2 cellular contexts compared by ENCODE assay signal in the genomic region with DNA sequence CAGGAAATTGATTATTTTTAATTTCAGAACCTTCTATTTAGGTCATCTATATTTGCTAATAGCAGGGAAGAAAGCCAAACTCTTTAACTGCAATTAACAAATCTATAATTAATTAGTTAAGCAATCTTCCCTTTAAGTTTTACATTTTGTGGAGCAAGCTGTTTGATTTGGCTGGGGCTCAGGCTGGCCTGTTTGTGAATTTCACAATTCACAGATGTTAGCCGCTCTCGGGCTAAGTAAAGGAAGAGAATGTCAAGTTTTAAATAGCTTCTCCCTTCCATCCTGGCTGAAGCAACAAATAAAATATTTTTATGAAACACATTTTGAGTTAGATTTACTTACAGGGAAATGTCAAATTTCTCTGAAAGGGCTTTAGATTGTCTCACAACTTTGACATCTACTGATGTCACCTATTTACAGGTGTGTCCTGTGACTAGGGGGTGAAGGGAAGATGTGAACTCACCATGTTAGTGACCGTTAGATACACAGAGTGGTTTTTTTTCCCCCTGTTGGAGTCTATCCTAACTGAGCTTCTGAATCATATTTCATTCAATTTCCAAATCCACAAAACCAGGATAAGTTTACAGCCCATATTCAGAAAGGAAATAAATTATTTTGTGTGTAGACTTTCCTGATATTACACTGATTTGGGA.
A peak's percentile ranks its signal among the peaks of the same experiment; 100 is the strongest.
TF ChIP-seq lines count a peak whose summit lies in the region.

No MANE protein-coding gene starts in this region.

TF ChIP-seq in liver, 16 proteins besides CTCF, POLR2A, EP300 and RAD21 (continued from another document):
- TF ChIP-seq, protein P1, sequence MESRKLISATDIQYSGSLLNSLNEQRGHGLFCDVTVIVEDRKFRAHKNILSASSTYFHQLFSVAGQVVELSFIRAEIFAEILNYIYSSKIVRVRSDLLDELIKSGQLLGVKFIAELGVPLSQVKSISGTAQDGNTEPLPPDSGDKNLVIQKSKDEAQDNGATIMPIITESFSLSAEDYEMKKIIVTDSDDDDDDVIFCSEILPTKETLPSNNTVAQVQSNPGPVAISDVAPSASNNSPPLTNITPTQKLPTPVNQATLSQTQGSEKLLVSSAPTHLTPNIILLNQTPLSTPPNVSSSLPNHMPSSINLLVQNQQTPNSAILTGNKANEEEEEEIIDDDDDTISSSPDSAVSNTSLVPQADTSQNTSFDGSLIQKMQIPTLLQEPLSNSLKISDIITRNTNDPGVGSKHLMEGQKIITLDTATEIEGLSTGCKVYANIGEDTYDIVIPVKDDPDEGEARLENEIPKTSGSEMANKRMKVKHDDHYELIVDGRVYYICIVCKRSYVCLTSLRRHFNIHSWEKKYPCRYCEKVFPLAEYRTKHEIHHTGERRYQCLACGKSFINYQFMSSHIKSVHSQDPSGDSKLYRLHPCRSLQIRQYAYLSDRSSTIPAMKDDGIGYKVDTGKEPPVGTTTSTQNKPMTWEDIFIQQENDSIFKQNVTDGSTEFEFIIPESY (IDR thresholded peaks at IDR 0.05), result no peak
- TF ChIP-seq FOXA1 (IDR thresholded peaks at IDR 0.05) (no peak), JUND (IDR thresholded peaks at IDR 0.05) (no peak), EGR1 (IDR thresholded peaks at IDR 0.05; ENCODE audit: low read depth in 2 of 2) (no peak), HNF4A (conservative IDR thresholded peaks at IDR 0.05) (peak; percentile 49 to 56), SP1 (IDR thresholded peaks at IDR 0.05) (peak; percentile 35), TAF1 (conservative IDR thresholded peaks at IDR 0.05) (no peak), HNF4G (IDR thresholded peaks at IDR 0.05) (no peak), NR2F2 (IDR thresholded peaks at IDR 0.05) (no peak), RXRA (IDR thresholded peaks at IDR 0.05) (peak; percentile 14 to 49), FOXA2 (IDR thresholded peaks at IDR 0.05) (peak; percentile 19), GABPA (IDR thresholded peaks at IDR 0.05 in 1 of 2, conservative IDR thresholded peaks at IDR 0.05 in 1 of 2) (no peak)
- TF ChIP-seq, protein P2, sequence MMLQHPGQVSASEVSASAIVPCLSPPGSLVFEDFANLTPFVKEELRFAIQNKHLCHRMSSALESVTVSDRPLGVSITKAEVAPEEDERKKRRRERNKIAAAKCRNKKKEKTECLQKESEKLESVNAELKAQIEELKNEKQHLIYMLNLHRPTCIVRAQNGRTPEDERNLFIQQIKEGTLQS (IDR thresholded peaks at IDR 0.05), result no peak
- TF ChIP-seq, protein P3, sequence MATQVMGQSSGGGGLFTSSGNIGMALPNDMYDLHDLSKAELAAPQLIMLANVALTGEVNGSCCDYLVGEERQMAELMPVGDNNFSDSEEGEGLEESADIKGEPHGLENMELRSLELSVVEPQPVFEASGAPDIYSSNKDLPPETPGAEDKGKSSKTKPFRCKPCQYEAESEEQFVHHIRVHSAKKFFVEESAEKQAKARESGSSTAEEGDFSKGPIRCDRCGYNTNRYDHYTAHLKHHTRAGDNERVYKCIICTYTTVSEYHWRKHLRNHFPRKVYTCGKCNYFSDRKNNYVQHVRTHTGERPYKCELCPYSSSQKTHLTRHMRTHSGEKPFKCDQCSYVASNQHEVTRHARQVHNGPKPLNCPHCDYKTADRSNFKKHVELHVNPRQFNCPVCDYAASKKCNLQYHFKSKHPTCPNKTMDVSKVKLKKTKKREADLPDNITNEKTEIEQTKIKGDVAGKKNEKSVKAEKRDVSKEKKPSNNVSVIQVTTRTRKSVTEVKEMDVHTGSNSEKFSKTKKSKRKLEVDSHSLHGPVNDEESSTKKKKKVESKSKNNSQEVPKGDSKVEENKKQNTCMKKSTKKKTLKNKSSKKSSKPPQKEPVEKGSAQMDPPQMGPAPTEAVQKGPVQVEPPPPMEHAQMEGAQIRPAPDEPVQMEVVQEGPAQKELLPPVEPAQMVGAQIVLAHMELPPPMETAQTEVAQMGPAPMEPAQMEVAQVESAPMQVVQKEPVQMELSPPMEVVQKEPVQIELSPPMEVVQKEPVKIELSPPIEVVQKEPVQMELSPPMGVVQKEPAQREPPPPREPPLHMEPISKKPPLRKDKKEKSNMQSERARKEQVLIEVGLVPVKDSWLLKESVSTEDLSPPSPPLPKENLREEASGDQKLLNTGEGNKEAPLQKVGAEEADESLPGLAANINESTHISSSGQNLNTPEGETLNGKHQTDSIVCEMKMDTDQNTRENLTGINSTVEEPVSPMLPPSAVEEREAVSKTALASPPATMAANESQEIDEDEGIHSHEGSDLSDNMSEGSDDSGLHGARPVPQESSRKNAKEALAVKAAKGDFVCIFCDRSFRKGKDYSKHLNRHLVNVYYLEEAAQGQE (IDR thresholded peaks at IDR 0.05), result no peak
- TF ChIP-seq, protein P4, sequence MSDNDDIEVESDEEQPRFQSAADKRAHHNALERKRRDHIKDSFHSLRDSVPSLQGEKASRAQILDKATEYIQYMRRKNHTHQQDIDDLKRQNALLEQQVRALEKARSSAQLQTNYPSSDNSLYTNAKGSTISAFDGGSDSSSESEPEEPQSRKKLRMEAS (IDR thresholded peaks at IDR 0.05), result no peak
TF ChIP-seq in liver: peak in this region for 5.

TF ChIP-seq in HepG2, 621 proteins besides CTCF, POLR2A, EP300 and RAD21 (continued from another document):
- TF ChIP-seq, protein P5, sequence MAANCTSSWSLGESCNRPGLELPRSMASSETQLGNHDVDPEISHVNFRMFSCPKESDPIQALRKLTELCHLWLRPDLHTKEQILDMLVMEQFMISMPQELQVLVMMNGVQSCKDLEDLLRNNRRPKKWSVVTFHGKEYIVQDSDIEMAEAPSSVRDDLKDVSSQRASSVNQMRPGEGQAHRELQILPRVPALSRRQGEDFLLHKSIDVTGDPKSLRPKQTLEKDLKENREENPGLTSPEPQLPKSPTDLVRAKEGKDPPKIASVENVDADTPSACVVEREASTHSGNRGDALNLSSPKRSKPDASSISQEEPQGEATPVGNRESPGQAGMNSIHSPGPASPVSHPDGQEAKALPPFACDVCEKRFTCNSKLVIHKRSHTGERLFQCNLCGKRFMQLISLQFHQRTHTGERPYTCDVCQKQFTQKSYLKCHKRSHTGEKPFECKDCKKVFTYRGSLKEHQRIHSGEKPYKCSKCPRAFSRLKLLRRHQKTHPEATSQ (CRISPR knock-in tag; IDR thresholded peaks at IDR 0.05; ENCODE audit: borderline replicate concordance), result no peak
- no peak for TF ChIP-seq TRIM24 (CRISPR knock-in tag; IDR thresholded peaks at IDR 0.05)
- no peak for TF ChIP-seq ZNF546 (CRISPR knock-in tag; conservative IDR thresholded peaks at IDR 0.05)
- TF ChIP-seq KLF16 (CRISPR knock-in tag; IDR thresholded peaks at IDR 0.05), result no peak
- TF ChIP-seq, protein P6, sequence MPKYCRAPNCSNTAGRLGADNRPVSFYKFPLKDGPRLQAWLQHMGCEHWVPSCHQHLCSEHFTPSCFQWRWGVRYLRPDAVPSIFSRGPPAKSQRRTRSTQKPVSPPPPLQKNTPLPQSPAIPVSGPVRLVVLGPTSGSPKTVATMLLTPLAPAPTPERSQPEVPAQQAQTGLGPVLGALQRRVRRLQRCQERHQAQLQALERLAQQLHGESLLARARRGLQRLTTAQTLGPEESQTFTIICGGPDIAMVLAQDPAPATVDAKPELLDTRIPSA (CRISPR knock-in tag; IDR thresholded peaks at IDR 0.05; ENCODE audit: borderline replicate concordance), result no peak
- TF ChIP-seq ZBTB1 (CRISPR knock-in tag; IDR thresholded peaks at IDR 0.05; ENCODE audit: borderline replicate concordance), result no peak
- TF ChIP-seq NFYC (CRISPR knock-in tag; IDR thresholded peaks at IDR 0.05), result no peak
